Comparison of ENCODE assay signal across 8 cellular contexts in the genomic region with DNA sequence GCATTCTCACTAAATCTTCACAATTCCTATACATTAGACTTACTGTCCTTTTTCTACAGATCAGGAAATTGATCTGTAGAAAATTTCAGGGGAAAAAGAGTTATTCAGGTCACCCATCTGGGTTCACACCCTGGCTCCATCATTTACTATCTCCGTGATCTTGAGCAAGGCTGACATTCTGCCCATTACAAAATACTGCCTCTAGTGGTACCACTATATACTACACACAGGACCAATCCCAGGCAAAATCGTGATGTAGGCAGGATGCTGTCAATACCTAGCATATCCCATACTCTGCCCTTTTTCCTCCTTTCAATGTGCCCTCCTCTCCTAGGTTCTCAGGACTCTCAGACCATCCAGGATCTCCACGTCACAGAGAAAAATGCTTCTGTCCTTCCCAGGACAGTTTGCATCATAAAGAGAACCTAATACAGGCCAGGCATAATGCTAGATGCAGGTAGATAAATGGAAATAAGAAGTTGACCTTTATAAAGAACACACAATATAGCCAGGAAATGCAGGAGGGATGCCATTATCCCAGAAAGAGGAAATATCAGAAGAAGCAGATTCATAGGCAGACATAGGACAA.
A peak's percentile ranks its signal among the peaks of the same experiment; 100 is the strongest.
DNase-seq lines count a peak whose midpoint lies in the region; ATAC-seq, FAIRE-seq and TF ChIP-seq lines count a peak whose summit lies in the region.

No MANE protein-coding gene starts in this region.

- ATAC-seq in GM21528 (IDR thresholded peaks at IDR 0.05; ENCODE audit: low FRiP score, unreplicated experiment) (peak; percentile 85), GM12878 (peak; percentile 90)
- ATAC-seq in naive thymus-derived CD4-positive, alpha-beta T cell = no peak

- no peaks in the 10 kb centered on the region for H3K4me1 ChIP-seq in GM12878 (ENCODE audit: control insufficient read depth, insufficient read depth, low read length)
- H3K4me1 ChIP-seq in naive thymus-derived CD4-positive, alpha-beta T cell (ENCODE audit: control insufficient read depth in 2 of 2, insufficient read depth in 2 of 2, low read length in 2 of 2) = no peaks in the 10 kb centered on the region
- H3K4me1 ChIP-seq in esophagus muscularis mucosa = no peaks in the 10 kb centered on the region

- no peaks in the 10 kb centered on the region for H3K9me3 Mint-ChIP-seq in nephron progenitor cell
- peaks cover 0 to 8% (median 2%) of the 10 kb centered on the region in 11 donors for H3K9me3 Mint-ChIP-seq in naive thymus-derived CD4-positive, alpha-beta T cell

- peak; percentile 44 for FAIRE-seq in GM12878 (lab: Jason Lieb, UNC)

- H3K9me3 ChIP-seq in GM12878 (replicated peaks; ENCODE audit: control insufficient read depth, insufficient read depth, low read length) (no peaks in the 10 kb centered on the region), esophagus muscularis mucosa (peaks cover 0 to 8% (median 0%) of the 10 kb centered on the region in 4 donors)
- no peaks in the 10 kb centered on the region for H3K9me3 ChIP-seq in naive thymus-derived CD4-positive, alpha-beta T cell (ENCODE audit: control insufficient read depth in 2 of 3, low read length in 3 of 3)

- no peak overlapping the region for H2AFZ ChIP-seq in GM12878 (ENCODE audit: control insufficient read depth, low read depth, low read length)

- TF ChIP-seq CTCF in GM12878 (IDR thresholded peaks at IDR 0.05 in 2 of 3, conservative IDR thresholded peaks at IDR 0.05 in 1 of 3; ENCODE audit: control insufficient read depth in 2 of 3, extremely low read depth in 1 of 3, insufficient read depth in 1 of 3, low read depth in 3 of 3, low read length in 3 of 3) (peak; percentile 52 to 66 (median 65)), nephron progenitor cell (IDR thresholded peaks at IDR 0.05) (peak; percentile 52), esophagus muscularis mucosa (IDR thresholded peaks at IDR 0.05) (peak in 1 of 3 experiments; percentile 15)

- intact Hi-C loops in GM12878 (cut with micrococcal nuclease; ENCODE audit: unreplicated experiment) (no loop called here), esophagus muscularis mucosa (cut with DNase I) (no loop called here)
- intact Hi-C loops in naive thymus-derived CD4-positive, alpha-beta T cell (cut with micrococcal nuclease) = no loop called here

- no TSS peak for BruUV-seq in GM12878 (replicated peaks; lab: Mats Ljungman, UMichigan)

- TF ChIP-seq POLR2A in GM12878 (IDR thresholded peaks at IDR 0.05; ENCODE audit: low read depth, low read length) = no peak
- TF ChIP-seq POLR2A in esophagus muscularis mucosa (IDR thresholded peaks at IDR 0.05; ENCODE audit: low read depth) = no peak

- H3K27me3 ChIP-seq in GM12878 (replicated peaks in 1 of 2; ENCODE audit: control insufficient read depth in 2 of 2, insufficient read depth in 2 of 2, low read length in 1 of 2) (no peaks in the 10 kb centered on the region), esophagus muscularis mucosa (no peaks in the 10 kb centered on the region)
- no peaks in the 10 kb centered on the region for H3K27me3 ChIP-seq in naive thymus-derived CD4-positive, alpha-beta T cell (ENCODE audit: control insufficient read depth in 2 of 2, insufficient read depth in 2 of 2, low read length in 2 of 2)

- no peak overlapping the region for H3K27ac Mint-ChIP-seq in nephron progenitor cell
- H3K27ac Mint-ChIP-seq in naive thymus-derived CD4-positive, alpha-beta T cell = no peak overlapping the region

- no peaks in the 10 kb centered on the region for H3K79me2 ChIP-seq in GM12878 (ENCODE audit: control insufficient read depth, insufficient read depth, low read length)

- 29% methylated on average over 3 of the region's 3 CpGs for WGBS in GM12878 (ENCODE audit: insufficient coverage, insufficient replicate concordance, low lambda C conversion rate, missing lambda C conversion rate)
- WGBS in esophagus muscularis mucosa = 43% methylated on average over 3 of the region's 3 CpGs

- H4K20me1 ChIP-seq in GM12878 (ENCODE audit: control insufficient read depth, insufficient read depth) = no peaks in the 10 kb centered on the region

- RAD21 ChIA-PET in GM12878 (lab: Charles Lee; ENCODE audit: unreplicated experiment) = no interaction called here

- H3K27me3 Mint-ChIP-seq in nephron progenitor cell (ENCODE audit: low read depth, poor library complexity) = no peaks in the 10 kb centered on the region
- peaks cover 0 to 11% (median 0%) of the 10 kb centered on the region in 5 donors for H3K27me3 Mint-ChIP-seq in naive thymus-derived CD4-positive, alpha-beta T cell

- H3K36me3 Mint-ChIP-seq in nephron progenitor cell (ENCODE audit: low read depth) = no peaks in the 10 kb centered on the region
- no peaks in the 10 kb centered on the region for H3K36me3 Mint-ChIP-seq in naive thymus-derived CD4-positive, alpha-beta T cell

- CTCF ChIA-PET in GM12878 (lab: Yijun Ruan, JAX) = no interaction called here
- CTCF ChIA-PET in naive thymus-derived CD4-positive, alpha-beta T cell (lab: Charles Lee) = no interaction called here

- H3K36me3 ChIP-seq in GM12878 (ENCODE audit: control insufficient read depth in 2 of 2, insufficient read depth in 2 of 2, low read length in 1 of 2) (no peaks in the 10 kb centered on the region), esophagus muscularis mucosa (no peaks in the 10 kb centered on the region)
- H3K36me3 ChIP-seq in naive thymus-derived CD4-positive, alpha-beta T cell (ENCODE audit: control insufficient read depth in 2 of 3, insufficient read depth in 3 of 3, low read length in 3 of 3) = no peaks in the 10 kb centered on the region

- no peak overlapping the region for H3K9ac ChIP-seq in GM12878 (ENCODE audit: control insufficient read depth, insufficient read depth, low read length)

- H3K27ac ChIP-seq in GM12878 (ENCODE audit: control insufficient read depth, insufficient read depth) (no peak overlapping the region), esophagus muscularis mucosa (replicated peaks in 1 of 4) (no peak overlapping the region)
- no peak overlapping the region for H3K27ac ChIP-seq in naive thymus-derived CD4-positive, alpha-beta T cell (ENCODE audit: low read depth, low read length)

- no peak for TF ChIP-seq RAD21 in GM12878 (IDR thresholded peaks at IDR 0.05; ENCODE audit: insufficient read depth, low read depth, low read length)

- SMC1A ChIA-PET in GM12878 (lab: Charles Lee; ENCODE audit: uncharacterized antibody, unreplicated experiment) = no interaction called here

- H3K4me3 ChIP-seq in GM12878 (no peak overlapping the region), esophagus muscularis mucosa (no peak overlapping the region)
- H3K4me3 ChIP-seq in naive thymus-derived CD4-positive, alpha-beta T cell (ENCODE audit: low read length) = no peak overlapping the region

- POLR2A ChIA-PET in GM12878 (lab: Charles Lee) = no interaction called here
- POLR2A ChIA-PET in naive thymus-derived CD4-positive, alpha-beta T cell (lab: Charles Lee) = no interaction called here

- no peak overlapping the region for H3K4me2 ChIP-seq in GM12878 (ENCODE audit: control insufficient read depth, insufficient read depth)

- no peak for TF ChIP-seq EP300 in GM12878 (IDR thresholded peaks at IDR 0.05; ENCODE audit: borderline replicate concordance in 1 of 2, control insufficient read depth in 1 of 2, low read depth in 2 of 2, low read length in 2 of 2)
- no peak for TF ChIP-seq EP300 in esophagus muscularis mucosa (IDR thresholded peaks at IDR 0.05)

- peak; percentile 1 for DNase-seq in NCI-H1694 treated with DMSO at 0.1 percent for 48 hours (lab: John Stamatoyannopoulos, UW)
- DNase-seq in NCI-H1694 (lab: John Stamatoyannopoulos, UW) = no peak
- DNase-seq in HuH-7 (ENCODE audit: low spot score) = peak; percentile 9
- no peak for DNase-seq in GM12878 (ENCODE audit: low read depth, low spot score)
- peak; percentile 3 for DNase-seq in nephron progenitor cell
- DNase-seq in naive thymus-derived CD4-positive, alpha-beta T cell = no peak
- no peak for DNase-seq in esophagus muscularis mucosa (ENCODE audit: extremely low spot score)

- H3K4me3 Mint-ChIP-seq in nephron progenitor cell = no peak overlapping the region
- H3K4me3 Mint-ChIP-seq in naive thymus-derived CD4-positive, alpha-beta T cell = no peak overlapping the region

- in situ Hi-C loops in GM12878 (cut with MboI) = no loop called here

- H3K4me1 Mint-ChIP-seq in nephron progenitor cell = no peaks in the 10 kb centered on the region
- no peaks in the 10 kb centered on the region for H3K4me1 Mint-ChIP-seq in naive thymus-derived CD4-positive, alpha-beta T cell

TF ChIP-seq in GM12878, 131 proteins besides CTCF, POLR2A, EP300 and RAD21:
- TF ChIP-seq CREB1 (IDR thresholded peaks at IDR 0.05; ENCODE audit: low read depth) (no peak), TAF1 (IDR thresholded peaks at IDR 0.05; ENCODE audit: borderline replicate concordance, low read depth, low read length) (no peak), WRNIP1 (IDR thresholded peaks at IDR 0.05; ENCODE audit: borderline replicate concordance, low read depth, low read length) (no peak), SIX5 (IDR thresholded peaks at IDR 0.05; ENCODE audit: low read depth, low read length, severe bottlenecking) (no peak), IKZF1 (conservative IDR thresholded peaks at IDR 0.05) (no peak), HDAC2 (IDR thresholded peaks at IDR 0.05) (no peak), CHD4 (IDR thresholded peaks at IDR 0.05) (no peak), ZBED1 (IDR thresholded peaks at IDR 0.05; ENCODE audit: borderline replicate concordance) (no peak), MTA2 (IDR thresholded peaks at IDR 0.05; ENCODE audit: low read depth) (no peak)
- TF ChIP-seq, protein P1, sequence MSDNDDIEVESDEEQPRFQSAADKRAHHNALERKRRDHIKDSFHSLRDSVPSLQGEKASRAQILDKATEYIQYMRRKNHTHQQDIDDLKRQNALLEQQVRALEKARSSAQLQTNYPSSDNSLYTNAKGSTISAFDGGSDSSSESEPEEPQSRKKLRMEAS (IDR thresholded peaks at IDR 0.05; ENCODE audit: low read depth, low read length) = no peak
- TF ChIP-seq, protein P2, sequence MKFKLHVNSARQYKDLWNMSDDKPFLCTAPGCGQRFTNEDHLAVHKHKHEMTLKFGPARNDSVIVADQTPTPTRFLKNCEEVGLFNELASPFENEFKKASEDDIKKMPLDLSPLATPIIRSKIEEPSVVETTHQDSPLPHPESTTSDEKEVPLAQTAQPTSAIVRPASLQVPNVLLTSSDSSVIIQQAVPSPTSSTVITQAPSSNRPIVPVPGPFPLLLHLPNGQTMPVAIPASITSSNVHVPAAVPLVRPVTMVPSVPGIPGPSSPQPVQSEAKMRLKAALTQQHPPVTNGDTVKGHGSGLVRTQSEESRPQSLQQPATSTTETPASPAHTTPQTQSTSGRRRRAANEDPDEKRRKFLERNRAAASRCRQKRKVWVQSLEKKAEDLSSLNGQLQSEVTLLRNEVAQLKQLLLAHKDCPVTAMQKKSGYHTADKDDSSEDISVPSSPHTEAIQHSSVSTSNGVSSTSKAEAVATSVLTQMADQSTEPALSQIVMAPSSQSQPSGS (IDR thresholded peaks at IDR 0.05; ENCODE audit: low read length) = no peak
TF ChIP-seq in GM12878: peak in this region for 0.

Comparison
In these comparisons a context has a peak if more than half of its experiments do, and no peak if none do; other contexts are left out.
1. DNase-seq: peak in NCI-H1694 treated with DMSO at 0.1 percent for 48 hours (single experiment), HuH-7 (single experiment) and nephron progenitor cell (single experiment); none in NCI-H1694 (single experiment), GM12878 (single experiment), naive thymus-derived CD4-positive, alpha-beta T cell (0 of 9) and esophagus muscularis mucosa (single experiment).